In the genomic region with DNA sequence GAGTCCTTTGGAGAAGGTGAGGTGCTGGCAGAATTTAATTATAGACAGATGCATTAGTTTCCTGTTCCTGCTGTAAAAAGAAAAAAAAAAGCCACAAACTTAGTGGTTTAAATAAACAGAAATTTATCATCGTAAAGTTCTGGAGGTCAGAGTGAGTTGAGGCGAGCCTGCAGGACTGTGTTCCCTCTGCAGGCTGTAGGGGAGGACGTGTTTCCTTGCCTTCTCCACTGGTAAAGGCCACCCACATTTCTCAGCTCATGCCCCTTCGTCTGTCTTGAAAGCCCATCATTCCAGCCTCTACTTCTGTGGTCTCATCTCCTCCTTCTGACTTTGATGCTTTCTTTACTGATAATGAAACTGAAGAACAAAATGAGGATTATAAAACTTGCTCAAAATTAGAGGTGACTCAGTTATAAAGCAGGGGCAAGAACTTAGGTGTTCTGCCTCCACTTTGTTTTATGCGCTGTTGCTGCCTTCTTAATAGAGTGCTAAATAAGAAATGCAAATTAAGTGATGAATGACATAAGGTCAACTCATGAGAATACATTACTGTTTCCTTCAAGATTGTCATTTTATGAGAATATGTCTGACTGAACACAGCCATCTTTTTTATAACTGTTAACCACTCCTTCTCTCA, we compare ENCODE assay signal across 1 cellular context.
TF ChIP-seq lines count a peak whose summit lies in the region.

No MANE protein-coding gene starts in this region.

TF ChIP-seq in WTC11, 78 proteins besides CTCF, POLR2A, EP300 and RAD21 (continued from another document):
- TF ChIP-seq, protein P1, sequence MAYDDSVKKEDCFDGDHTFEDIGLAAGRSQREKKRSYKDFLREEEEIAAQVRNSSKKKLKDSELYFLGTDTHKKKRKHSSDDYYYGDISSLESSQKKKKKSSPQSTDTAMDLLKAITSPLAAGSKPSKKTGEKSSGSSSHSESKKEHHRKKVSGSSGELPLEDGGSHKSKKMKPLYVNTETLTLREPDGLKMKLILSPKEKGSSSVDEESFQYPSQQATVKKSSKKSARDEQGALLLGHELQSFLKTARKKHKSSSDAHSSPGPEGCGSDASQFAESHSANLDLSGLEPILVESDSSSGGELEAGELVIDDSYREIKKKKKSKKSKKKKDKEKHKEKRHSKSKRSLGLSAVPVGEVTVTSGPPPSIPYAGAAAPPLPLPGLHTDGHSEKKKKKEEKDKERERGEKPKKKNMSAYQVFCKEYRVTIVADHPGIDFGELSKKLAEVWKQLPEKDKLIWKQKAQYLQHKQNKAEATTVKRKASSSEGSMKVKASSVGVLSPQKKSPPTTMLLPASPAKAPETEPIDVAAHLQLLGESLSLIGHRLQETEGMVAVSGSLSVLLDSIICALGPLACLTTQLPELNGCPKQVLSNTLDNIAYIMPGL (CRISPR knock-in tag; IDR thresholded peaks at IDR 0.05), result no peak
- TF ChIP-seq GTF2I (CRISPR knock-in tag; conservative IDR thresholded peaks at IDR 0.05) (no peak), ESRRA (CRISPR knock-in tag; IDR thresholded peaks at IDR 0.05; ENCODE audit: borderline replicate concordance) (no peak)
